In genomic region chr9:137221477-137222111, GRCh38 we compare ENCODE assay signal across 10 cellular contexts. TPM values are rescaled to one million over a fixed set of nuclear protein-coding genes. Genes with fewer than 3 reads are reported as not detected.
DNase-seq lines count a peak whose midpoint lies in the region; ATAC-seq and TF ChIP-seq lines count a peak whose summit lies in the region.
"Had no signal": no experiment of that assay in that cellular context is flagged by ENCODE, and none has a peak within 500 bp of the region (broad histone marks: within the 10 kb centered on the region; RNA-seq: fewer than 3 reads in every experiment).

No MANE protein-coding gene starts in this region.

- H3K27ac ChIP-seq in left ventricle myocardium inferior (replicated peaks) (peak overlapping the region; percentile 84), upper lobe of right lung (no peak overlapping the region)

- peaks cover under 1% of the 10 kb centered on the region for H3K36me3 ChIP-seq in left ventricle myocardium inferior
- no peaks in the 10 kb centered on the region for H3K36me3 ChIP-seq in upper lobe of right lung

- H3K9me3 ChIP-seq in left ventricle myocardium inferior (replicated peaks): no peaks in the 10 kb centered on the region
- H3K9me3 ChIP-seq in upper lobe of right lung: no peaks in the 10 kb centered on the region

- TF ChIP-seq CTCF in left ventricle myocardium inferior (IDR thresholded peaks at IDR 0.05; ENCODE audit: borderline replicate concordance): no peak
- TF ChIP-seq CTCF in activated CD8-positive, alpha-beta T cell treated with anti-CD3 and anti-CD28 coated beads for 36 hours (IDR thresholded peaks at IDR 0.05): no peak
- no peak for TF ChIP-seq CTCF in upper lobe of right lung (IDR thresholded peaks at IDR 0.05)

- H3K4me3 ChIP-seq in left ventricle myocardium inferior: peak overlapping the region; percentile 68
- H3K4me3 ChIP-seq in upper lobe of right lung: peak overlapping the region; percentile 33

- POLR2A ChIA-PET in activated CD8-positive, alpha-beta T cell treated with anti-CD3 and anti-CD28 coated beads for 36 hours (lab: Charles Lee): interaction anchor here (1.1 to 7.1 kb wide), 7 partner anchors 11 to 94 kb away, joined by 3 to 44 read pairs (median 9); partner anchors contain the start of genes NDOR1, TMEM203 and TUBB4B

- H3K36me3 Mint-ChIP-seq in activated CD8-positive, alpha-beta T cell treated with anti-CD3 and anti-CD28 coated beads for 36 hours (ENCODE audit: low read depth): no peaks in the 10 kb centered on the region

- DNase-seq in left ventricle myocardium inferior (no peak), Right ventricle myocardium superior (no peak), left kidney (ENCODE audit: low read depth, low spot score) (peak; percentile 53), upper lobe of right lung (no peak), mucosa of gallbladder (ENCODE audit: low spot score) (no peak), cerebellar nuclear complex (lab: John Stamatoyannopoulos, UW) (no peak)
- DNase-seq in activated CD8-positive, alpha-beta T cell treated with anti-CD3 and anti-CD28 coated beads for 36 hours: peak; percentile 33
- DNase-seq in activated CD4-positive, alpha-beta T cell treated with anti-CD3 and anti-CD28 coated beads, Interleukin-2, amount 50 U/mL, for 1 hour: no peak
- DNase-seq: T1000 had no signal

- CTCF ChIA-PET in activated CD8-positive, alpha-beta T cell treated with anti-CD3 and anti-CD28 coated beads for 36 hours (lab: Charles Lee): interaction anchor here (1.4 to 8.9 kb wide), 4 partner anchors 12 to 155 kb away, joined by 3 to 58 read pairs (median 6); no protein-coding TSS in a partner anchor

- H3K27ac Mint-ChIP-seq in activated CD8-positive, alpha-beta T cell treated with anti-CD3 and anti-CD28 coated beads for 36 hours: no peak overlapping the region

- peaks cover 8% of the 10 kb centered on the region for H3K4me1 Mint-ChIP-seq in activated CD8-positive, alpha-beta T cell treated with anti-CD3 and anti-CD28 coated beads for 36 hours (ENCODE audit: low read depth)

- H3K27me3 ChIP-seq in left ventricle myocardium inferior (ENCODE audit: low read depth): no peaks in the 10 kb centered on the region
- no peaks in the 10 kb centered on the region for H3K27me3 ChIP-seq in upper lobe of right lung

- ATAC-seq in Right ventricle myocardium superior (ENCODE audit: poor library complexity) (no peak), upper lobe of right lung (no peak)
- no peak for ATAC-seq in activated CD8-positive, alpha-beta T cell treated with anti-CD3 and anti-CD28 coated beads for 36 hours

- H3K4me3 Mint-ChIP-seq in activated CD8-positive, alpha-beta T cell treated with anti-CD3 and anti-CD28 coated beads for 36 hours: peak overlapping the region; percentile 24

- no peaks in the 10 kb centered on the region for H3K9me3 Mint-ChIP-seq in activated CD8-positive, alpha-beta T cell treated with anti-CD3 and anti-CD28 coated beads for 36 hours

- H3K4me1 ChIP-seq in left ventricle myocardium inferior: peaks cover 59% of the 10 kb centered on the region
- peaks cover 14% of the 10 kb centered on the region for H3K4me1 ChIP-seq in upper lobe of right lung

- intact Hi-C loops in left ventricle myocardium inferior (cut with micrococcal nuclease): no loop called here
- intact Hi-C loops in Right ventricle myocardium superior (cut with DNase I): no loop called here
- intact Hi-C loops in activated CD8-positive, alpha-beta T cell treated with anti-CD3 and anti-CD28 coated beads for 36 hours (cut with micrococcal nuclease): no loop called here
- intact Hi-C loops in upper lobe of right lung (cut with DNase I): no loop called here

- H3K27me3 Mint-ChIP-seq in activated CD8-positive, alpha-beta T cell treated with anti-CD3 and anti-CD28 coated beads for 36 hours: no peaks in the 10 kb centered on the region

RNA-seq across cellular contexts. Expression of gene RNF208, which starts 0.4 kb away (rescaled TPM):
- total RNA-seq in left ventricle myocardium inferior (31.5 TPM), Right ventricle myocardium superior (24.8 TPM), upper lobe of right lung (6.7 TPM), mucosa of gallbladder (16.8 TPM)
- 10 to 100 TPM in 1 of 2 experiments, 1 to 10 TPM in 1; 8.0 to 10.4 TPM for total RNA-seq in activated CD8-positive, alpha-beta T cell treated with anti-CD3 and anti-CD28 coated beads for 36 hours
- total RNA-seq: lung microvascular endothelial cell had no signal

RNA-seq across cellular contexts. Expression of gene CYSRT1, which starts 3.4 kb away (rescaled TPM):
- total RNA-seq in left ventricle myocardium inferior (0.27 TPM), Right ventricle myocardium superior (not detected), upper lobe of right lung (0.41 TPM), mucosa of gallbladder (0.78 TPM)
- total RNA-seq in activated CD8-positive, alpha-beta T cell treated with anti-CD3 and anti-CD28 coated beads for 36 hours: under 1 TPM in 1 of 2 experiments, not detected in 1; 0.34 TPM

RNA-seq across cellular contexts. Expression of gene RNF224, which starts 5.7 kb away (rescaled TPM):
- total RNA-seq in left ventricle myocardium inferior (not detected), Right ventricle myocardium superior (not detected), upper lobe of right lung (0.35 TPM), mucosa of gallbladder (0.95 TPM)
- total RNA-seq in activated CD8-positive, alpha-beta T cell treated with anti-CD3 and anti-CD28 coated beads for 36 hours: not detected
- total RNA-seq: lung microvascular endothelial cell had no signal

RNA-seq across cellular contexts. Expression of gene SLC34A3, which starts 9.1 kb away (rescaled TPM):
- total RNA-seq in left ventricle myocardium inferior: not detected
- not detected for total RNA-seq in Right ventricle myocardium superior
- not detected for total RNA-seq in activated CD8-positive, alpha-beta T cell treated with anti-CD3 and anti-CD28 coated beads for 36 hours
- 0.23 TPM for total RNA-seq in upper lobe of right lung
- 0.49 TPM for total RNA-seq in mucosa of gallbladder
- total RNA-seq: lung microvascular endothelial cell had no signal

RNA-seq across cellular contexts. Expression of gene NDOR1, which starts 16.1 kb away (rescaled TPM):
- 6.5 TPM for total RNA-seq in left ventricle myocardium inferior
- total RNA-seq in Right ventricle myocardium superior: 5.5 TPM
- total RNA-seq in activated CD8-positive, alpha-beta T cell treated with anti-CD3 and anti-CD28 coated beads for 36 hours: 10 to 100 TPM; 29.5 to 30.7 TPM
- 16.7 TPM for total RNA-seq in upper lobe of right lung
- total RNA-seq in mucosa of gallbladder: 29.5 TPM

Comparison
In these comparisons a context has a peak if more than half of its experiments do, and no peak if none do; other contexts are left out.
1. DNase-seq: peak in activated CD8-positive, alpha-beta T cell treated with anti-CD3 and anti-CD28 coated beads for 36 hours (single experiment) and left kidney (single experiment); none in left ventricle myocardium inferior (single experiment), Right ventricle myocardium superior (single experiment), upper lobe of right lung (single experiment), mucosa of gallbladder (single experiment), activated CD4-positive, alpha-beta T cell treated with anti-CD3 and anti-CD28 coated beads, Interleukin-2, amount 50 U/mL, for 1 hour (single experiment) and cerebellar nuclear complex (0 of 2).